ENCODE assay signal across 10 cellular contexts in the genomic region with DNA sequence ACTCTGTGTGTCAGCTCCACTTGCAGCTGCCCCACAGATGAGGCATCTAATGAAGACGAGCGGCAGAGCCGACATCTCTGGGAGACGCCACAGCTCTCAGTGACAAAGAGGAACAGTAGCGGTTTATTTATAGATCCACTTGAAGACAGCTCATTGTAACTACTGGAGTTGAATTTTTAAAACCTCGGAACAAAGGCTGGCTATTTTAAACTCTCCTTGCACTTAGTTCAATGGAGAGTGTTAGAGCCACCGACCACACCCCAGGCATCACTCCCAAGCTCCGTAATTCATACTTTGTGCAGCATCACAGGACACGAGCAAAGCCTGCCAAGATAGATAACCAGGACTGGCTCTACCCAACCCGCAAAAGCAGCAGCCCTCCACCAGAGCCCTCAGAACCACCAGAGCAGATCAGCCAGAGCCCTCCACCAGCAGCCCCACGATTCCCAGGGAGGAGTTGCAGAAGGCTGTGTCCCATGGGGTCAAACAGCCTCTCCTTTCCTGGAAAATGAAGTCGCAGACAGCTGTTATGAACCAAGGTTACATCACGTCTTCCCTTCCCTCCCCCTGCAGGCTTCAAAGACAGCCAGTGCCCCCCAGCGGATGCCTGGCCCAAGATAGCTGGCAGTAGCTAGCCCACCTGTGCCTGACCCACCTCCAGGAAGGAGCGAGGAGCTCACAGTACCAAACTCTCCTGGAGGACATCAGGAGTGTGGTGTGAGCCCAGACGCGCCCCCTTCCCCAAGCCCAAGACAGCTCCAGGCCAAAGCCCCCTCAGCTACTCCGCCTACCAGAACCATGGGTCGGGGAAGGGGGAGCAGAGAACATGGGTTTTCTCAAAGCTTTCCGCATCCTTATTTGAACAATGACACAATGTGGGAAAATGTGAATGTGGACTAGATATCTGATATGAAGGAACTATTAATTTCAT. TPM values are rescaled to one million over a fixed set of nuclear protein-coding genes. Genes with fewer than 3 reads are reported as not detected.
DNase-seq lines count a peak whose midpoint lies in the region; ATAC-seq lines count a peak whose summit lies in the region.
"Had no signal": no experiment of that assay in that cellular context is flagged by ENCODE, and none has a peak within 500 bp of the region (broad histone marks: within the 10 kb centered on the region; RNA-seq: fewer than 3 reads in every experiment).

No MANE protein-coding gene starts in this region.

- no peaks in the 10 kb centered on the region for H3K27me3 ChIP-seq in SJCRH30

- DNase-seq in GDM1 (lab: John Stamatoyannopoulos, UW) (peak; percentile 46), SJCRH30 (peak; percentile 30 to 44), Right ventricle myocardium inferior (ENCODE audit: missing footprints) (no peak), posterior vena cava (ENCODE audit: low spot score) (peak; percentile 87), T-helper 9 cell (no peak)
- DNase-seq in stimulated activated CD8-positive, alpha-beta memory T cell treated with anti-CD3 and anti-CD28 coated beads, Interleukin-4, amount 100 ng/mL, for 48 hours: no peak
- DNase-seq: effector memory CD4-positive, alpha-beta T cell; NCI-H1436 treated with DMSO at 0.1 percent for 48 hours had no signal

- no peaks in the 10 kb centered on the region for H3K4me1 ChIP-seq in SJCRH30

- peaks cover 9% of the 10 kb centered on the region; the same call in 1 of the 2 replicates for H3K36me3 ChIP-seq in SJCRH30

- peak; percentile 69 for ATAC-seq in Right ventricle myocardium inferior
- ATAC-seq in GM18907 (IDR thresholded peaks at IDR 0.05; ENCODE audit: unreplicated experiment): no peak
- ATAC-seq in GM21528 (IDR thresholded peaks at IDR 0.05; ENCODE audit: low FRiP score, unreplicated experiment): no peak

- H3K4me3 ChIP-seq in SJCRH30: no peak overlapping the region

- no peak overlapping the region for H3K27ac ChIP-seq in SJCRH30

- H3K9me3 ChIP-seq in SJCRH30 (replicated peaks): no peaks in the 10 kb centered on the region

- intact Hi-C loops in Right ventricle myocardium inferior (cut with DNase I): loop anchor here (2.0 kb wide), 2 partner anchors 42 to 52 kb away; partner anchors contain the start of gene DUSP7
- intact Hi-C loops in posterior vena cava (cut with DNase I): loop anchor here in 1 of 2 donors (5.0 kb wide), 1 partner anchor 51 kb away; the partner anchor contains the start of gene DUSP7

RNA-seq across cellular contexts. Expression of gene POC1A, which starts 45.7 kb away (rescaled TPM):
- total RNA-seq in SJCRH30 (2014; rRNA removed; shearing (Covaris generic)): 27.1 and 28.3 TPM in 2 replicates
- total RNA-seq in Right ventricle myocardium inferior (1.7 TPM), posterior vena cava (1 to 10 TPM; 1.7 to 1.9 TPM)

RNA-seq across cellular contexts. Expression of gene DUSP7, which starts 52.2 kb away (rescaled TPM):
- 9.1 and 9.6 TPM in 2 replicates for total RNA-seq in SJCRH30 (2014; rRNA removed; shearing (Covaris generic))
- total RNA-seq in Right ventricle myocardium inferior (25.0 TPM), posterior vena cava (10 to 100 TPM; 29.9 to 36.4 TPM)

Comparison
In these comparisons a context has a peak if more than half of its experiments do, and no peak if none do; other contexts are left out.
1. DNase-seq: peak in GDM1 (single experiment), SJCRH30 (2 of 2) and posterior vena cava (single experiment); none in Right ventricle myocardium inferior (single experiment), T-helper 9 cell (single experiment) and stimulated activated CD8-positive, alpha-beta memory T cell treated with anti-CD3 and anti-CD28 coated beads, Interleukin-4, amount 100 ng/mL, for 48 hours (single experiment).